Comparison of ENCODE assay signal across 2 cellular contexts in the genomic region with DNA sequence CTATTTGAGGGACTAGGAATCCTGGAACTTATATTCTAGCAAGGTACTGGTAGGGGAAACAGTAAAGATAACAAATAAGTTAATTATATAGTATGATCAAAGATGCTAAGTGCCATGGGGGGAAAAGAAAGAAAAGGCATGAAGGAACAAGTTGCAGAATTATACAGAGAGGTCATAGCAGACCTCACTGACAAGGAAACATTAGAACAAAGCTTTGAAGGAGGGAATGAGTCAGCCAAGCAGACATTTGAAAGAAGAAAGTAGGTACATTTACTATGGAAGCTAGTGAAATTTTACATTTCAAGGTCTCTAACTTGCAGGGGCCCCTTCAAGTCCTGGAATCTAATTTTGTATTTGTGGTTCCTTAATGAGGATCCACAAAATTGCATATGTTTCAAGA.
TF ChIP-seq lines count a peak whose summit lies in the region.

No MANE protein-coding gene starts in this region.

TF ChIP-seq in HCT116, 20 proteins besides CTCF, POLR2A, EP300 and RAD21:
- TF ChIP-seq EZH2phosphoT487 (IDR thresholded peaks at IDR 0.05; ENCODE audit: borderline replicate concordance) (no peak), FOSL1 (IDR thresholded peaks at IDR 0.05; ENCODE audit: low read depth) (no peak), EGR1 (IDR thresholded peaks at IDR 0.05; ENCODE audit: low read depth) (no peak), SIN3A (IDR thresholded peaks at IDR 0.05; ENCODE audit: low read depth) (no peak), EZH2 (IDR thresholded peaks at IDR 0.05) (no peak)
- TF ChIP-seq, protein P1, sequence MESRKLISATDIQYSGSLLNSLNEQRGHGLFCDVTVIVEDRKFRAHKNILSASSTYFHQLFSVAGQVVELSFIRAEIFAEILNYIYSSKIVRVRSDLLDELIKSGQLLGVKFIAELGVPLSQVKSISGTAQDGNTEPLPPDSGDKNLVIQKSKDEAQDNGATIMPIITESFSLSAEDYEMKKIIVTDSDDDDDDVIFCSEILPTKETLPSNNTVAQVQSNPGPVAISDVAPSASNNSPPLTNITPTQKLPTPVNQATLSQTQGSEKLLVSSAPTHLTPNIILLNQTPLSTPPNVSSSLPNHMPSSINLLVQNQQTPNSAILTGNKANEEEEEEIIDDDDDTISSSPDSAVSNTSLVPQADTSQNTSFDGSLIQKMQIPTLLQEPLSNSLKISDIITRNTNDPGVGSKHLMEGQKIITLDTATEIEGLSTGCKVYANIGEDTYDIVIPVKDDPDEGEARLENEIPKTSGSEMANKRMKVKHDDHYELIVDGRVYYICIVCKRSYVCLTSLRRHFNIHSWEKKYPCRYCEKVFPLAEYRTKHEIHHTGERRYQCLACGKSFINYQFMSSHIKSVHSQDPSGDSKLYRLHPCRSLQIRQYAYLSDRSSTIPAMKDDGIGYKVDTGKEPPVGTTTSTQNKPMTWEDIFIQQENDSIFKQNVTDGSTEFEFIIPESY (IDR thresholded peaks at IDR 0.05; ENCODE audit: extremely low read depth, insufficient replicate concordance, low read length), result no peak
- TF ChIP-seq, protein P2, sequence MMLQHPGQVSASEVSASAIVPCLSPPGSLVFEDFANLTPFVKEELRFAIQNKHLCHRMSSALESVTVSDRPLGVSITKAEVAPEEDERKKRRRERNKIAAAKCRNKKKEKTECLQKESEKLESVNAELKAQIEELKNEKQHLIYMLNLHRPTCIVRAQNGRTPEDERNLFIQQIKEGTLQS (IDR thresholded peaks at IDR 0.05), result no peak

TF ChIP-seq in K562, 482 proteins besides CTCF, POLR2A, EP300 and RAD21:
- TF ChIP-seq TEAD2 (tag; IDR thresholded peaks at IDR 0.05) (no peak), FOXA3 (CRISPR knock-in tag; conservative IDR thresholded peaks at IDR 0.05 in 1 of 2, IDR thresholded peaks at IDR 0.05 in 1 of 2) (no peak)
